In the genomic region with DNA sequence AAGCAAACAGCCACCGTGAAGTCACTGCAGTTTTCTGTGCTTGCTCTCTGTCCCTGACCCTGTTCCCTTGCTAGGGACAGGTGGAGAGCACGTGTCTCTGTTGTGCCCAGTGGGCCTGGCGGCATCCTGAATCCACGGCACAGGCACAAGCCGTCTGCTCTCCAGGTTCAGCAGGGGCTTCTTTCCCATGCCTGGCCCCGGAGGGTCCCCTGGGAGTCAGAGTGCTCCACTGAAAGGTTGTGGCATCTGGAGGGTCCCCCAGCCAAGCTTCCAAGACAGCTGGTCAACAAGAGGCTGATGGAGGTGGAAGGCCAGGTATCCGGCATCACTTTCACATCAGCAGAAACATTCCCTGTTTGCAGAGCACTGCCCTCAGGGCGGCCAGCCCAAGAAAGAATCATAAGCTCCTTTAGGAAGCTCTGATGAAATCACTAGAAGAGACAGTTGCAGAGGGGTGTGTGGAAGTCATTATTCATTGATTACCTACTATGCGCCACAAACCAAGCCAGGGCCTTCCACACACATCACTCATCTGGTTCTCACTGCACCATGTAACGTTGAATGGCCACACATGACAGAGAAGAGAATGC, we compare ENCODE assay signal across 19 cellular contexts.
"Had no signal": no experiment of that assay in that cellular context is flagged by ENCODE, and none has a peak within 500 bp of the region (broad histone marks: within the 10 kb centered on the region; RNA-seq: fewer than 3 reads in every experiment).

No MANE protein-coding gene starts in this region.

- DNase-seq: activated CD4-positive, alpha-beta T cell treated with anti-CD3 and anti-CD28 coated beads for 4 hours; activated CD8-positive, alpha-beta memory T cell treated with anti-CD3 and anti-CD28 coated beads, Interleukin-2, amount 50 U/mL, for 48 hours; activated CD8-positive, alpha-beta T cell treated with anti-CD3 and anti-CD28 coated beads for 36 hours; activated naive CD4-positive, alpha-beta T cell treated with anti-CD3 and anti-CD28 coated beads, Interleukin-2, amount 50 U/mL, for 16 hours; activated naive CD8-positive, alpha-beta T cell treated with anti-CD3 and anti-CD28 coated beads, Interleukin-2, amount 10 ng/mL, durations not matched to agents 7 days and 5 days; activated T-cell treated with anti-CD3 and anti-CD28 coated beads, Interleukin-2, amount 50 U/mL, for 1 hour; adrenal gland; aorta; Kasumi-1; KBM-7; NCI-H1105 treated with DMSO at 0.1 percent for 48 hours; NCI-H1436 treated with DMSO at 0.1 percent for 48 hours; NCI-H187; NCI-H2081; PC-3; SHP77 treated with DMSO at 0.1 percent for 48 hours had no signal

- H3K4me3 ChIP-seq: adrenal gland, breast epithelium had no signal

- H3K27ac Mint-ChIP-seq: activated CD8-positive, alpha-beta T cell treated with anti-CD3 and anti-CD28 coated beads for 36 hours; activated naive CD8-positive, alpha-beta T cell treated with anti-CD3 and anti-CD28 coated beads, Interleukin-2, amount 10 ng/mL, durations not matched to agents 7 days and 5 days; T-helper 1 cell treated with Interleukin-12 subunit alpha and Interleukin-12 subunit beta and Interleukin-4 antibody, amounts not matched to agents 30 μg/mL and 1 μg/mL, for 36 hours had no signal

- H3K4me1 Mint-ChIP-seq: activated naive CD8-positive, alpha-beta T cell treated with anti-CD3 and anti-CD28 coated beads, Interleukin-2, amount 10 ng/mL, durations not matched to agents 7 days and 5 days had no signal

- H3K9me3 ChIP-seq: adrenal gland, breast epithelium had no signal

- H3K27ac ChIP-seq: adrenal gland, breast epithelium had no signal

- H3K4me3 Mint-ChIP-seq: activated CD8-positive, alpha-beta T cell treated with anti-CD3 and anti-CD28 coated beads for 36 hours; activated naive CD8-positive, alpha-beta T cell treated with anti-CD3 and anti-CD28 coated beads, Interleukin-2, amount 10 ng/mL, durations not matched to agents 7 days and 5 days; T-helper 1 cell treated with Interleukin-12 subunit alpha and Interleukin-12 subunit beta and Interleukin-4 antibody, amounts not matched to agents 30 μg/mL and 1 μg/mL, for 36 hours had no signal

- H3K4me1 ChIP-seq: adrenal gland, breast epithelium had no signal

- H3K36me3 Mint-ChIP-seq: activated naive CD8-positive, alpha-beta T cell treated with anti-CD3 and anti-CD28 coated beads, Interleukin-2, amount 10 ng/mL, durations not matched to agents 7 days and 5 days had no signal

- H3K9me3 Mint-ChIP-seq: activated CD8-positive, alpha-beta T cell treated with anti-CD3 and anti-CD28 coated beads for 36 hours; activated naive CD8-positive, alpha-beta T cell treated with anti-CD3 and anti-CD28 coated beads, Interleukin-2, amount 10 ng/mL, durations not matched to agents 7 days and 5 days; T-helper 1 cell treated with Interleukin-12 subunit alpha and Interleukin-12 subunit beta and Interleukin-4 antibody, amounts not matched to agents 30 μg/mL and 1 μg/mL, for 36 hours had no signal

- H3K27me3 ChIP-seq: adrenal gland had no signal

- ATAC-seq: activated CD4-positive, CD25-positive, alpha-beta regulatory T cell treated with anti-CD3 and anti-CD28 coated beads, Interleukin-2, amount 50 U/mL, for 24 hours; activated CD8-positive, alpha-beta T cell treated with anti-CD3 and anti-CD28 coated beads for 36 hours; PC-3 had no signal

- H3K36me3 ChIP-seq: adrenal gland, breast epithelium had no signal
